11 cellular contexts compared by ENCODE assay signal in the genomic region with DNA sequence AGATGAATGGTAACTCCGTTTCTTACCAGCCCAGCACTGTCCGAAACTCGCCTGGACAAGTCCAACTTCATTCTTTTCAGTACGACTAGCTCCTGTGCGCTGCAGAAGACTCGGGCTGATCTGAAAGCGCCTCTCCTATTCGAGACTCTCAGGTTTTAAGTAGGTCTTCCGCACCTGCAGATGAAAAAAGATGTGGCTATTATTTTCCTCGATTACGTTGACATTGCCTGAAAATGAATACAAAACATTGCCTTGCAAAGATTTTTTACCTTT.
A peak's percentile ranks its signal among the peaks of the same experiment; 100 is the strongest.
DNase-seq lines count a peak whose midpoint lies in the region; ATAC-seq and TF ChIP-seq lines count a peak whose summit lies in the region.
"Had no signal": no experiment of that assay in that cellular context is flagged by ENCODE, and none has a peak within 500 bp of the region (broad histone marks: within the 10 kb centered on the region; RNA-seq: fewer than 3 reads in every experiment).

No MANE protein-coding gene starts in this region.

- no peak for DNase-seq in activated CD4-positive, alpha-beta T cell treated with anti-CD3 and anti-CD28 coated beads, Interleukin-2, amount 10 ng/mL, durations not matched to agents 7 days and 5 days
- DNase-seq in activated CD4-positive, alpha-beta T cell treated with anti-CD3 and anti-CD28 coated beads, Interleukin-2, amount 50 U/mL, for 4 hours, result no peak
- DNase-seq in WTC11 (ENCODE audit: low spot score) (no peak), activated gamma-delta T cell (lab: John Stamatoyannopoulos, UW) (no peak), mucosa of gallbladder (ENCODE audit: low spot score) (no peak)
- DNase-seq in stimulated activated naive CD8-positive, alpha-beta T cell treated with anti-CD3 and anti-CD28 coated beads, Interleukin-15, amount 100 ng/mL, for 72 hours, result no peak
- DNase-seq: NCI-H1048, SIG-M5 had no signal

- H3K27ac Mint-ChIP-seq in activated CD4-positive, alpha-beta T cell treated with anti-CD3 and anti-CD28 coated beads, Interleukin-2, amount 10 ng/mL, durations not matched to agents 7 days and 5 days, result no peak overlapping the region
- no peak overlapping the region for H3K27ac Mint-ChIP-seq in WTC11
- H3K27ac Mint-ChIP-seq in stimulated activated naive CD8-positive, alpha-beta T cell treated with anti-CD3 and anti-CD28 coated beads, Interleukin-15, amount 100 ng/mL, for 72 hours, result peak overlapping the region in 1 of 2 donors; percentile 50

- no peaks in the 10 kb centered on the region for H3K9me3 Mint-ChIP-seq in activated CD4-positive, alpha-beta T cell treated with anti-CD3 and anti-CD28 coated beads, Interleukin-2, amount 10 ng/mL, durations not matched to agents 7 days and 5 days
- no peaks in the 10 kb centered on the region for H3K9me3 Mint-ChIP-seq in WTC11
- no peaks in the 10 kb centered on the region for H3K9me3 Mint-ChIP-seq in stimulated activated naive CD8-positive, alpha-beta T cell treated with anti-CD3 and anti-CD28 coated beads, Interleukin-15, amount 100 ng/mL, for 72 hours

- peaks cover 8% of the 10 kb centered on the region for H3K4me1 ChIP-seq in iPS-15b (ENCODE audit: control insufficient read depth, insufficient read depth, low read length)

- peaks cover 36% of the 10 kb centered on the region for H3K4me1 Mint-ChIP-seq in activated CD4-positive, alpha-beta T cell treated with anti-CD3 and anti-CD28 coated beads, Interleukin-2, amount 10 ng/mL, durations not matched to agents 7 days and 5 days
- peaks cover 30% of the 10 kb centered on the region for H3K4me1 Mint-ChIP-seq in WTC11
- peaks cover 19% of the 10 kb centered on the region for H3K4me1 Mint-ChIP-seq in stimulated activated naive CD8-positive, alpha-beta T cell treated with anti-CD3 and anti-CD28 coated beads, Interleukin-15, amount 100 ng/mL, for 72 hours

- peaks cover 30% of the 10 kb centered on the region for H3K27me3 ChIP-seq in iPS-15b (ENCODE audit: control insufficient read depth, insufficient read depth, low read length)

- no peaks in the 10 kb centered on the region for H3K9me3 ChIP-seq in iPS-15b (ENCODE audit: control insufficient read depth, insufficient read depth, low read length)

- H3K4me3 ChIP-seq in iPS-15b (ENCODE audit: low read depth, low read length), result peak overlapping the region; percentile 39

- peaks cover 16% of the 10 kb centered on the region for H3K27me3 Mint-ChIP-seq in activated CD4-positive, alpha-beta T cell treated with anti-CD3 and anti-CD28 coated beads, Interleukin-2, amount 10 ng/mL, durations not matched to agents 7 days and 5 days
- H3K27me3 Mint-ChIP-seq in WTC11 (ENCODE audit: low read depth), result peaks cover 27% of the 10 kb centered on the region
- H3K27me3 Mint-ChIP-seq in stimulated activated naive CD8-positive, alpha-beta T cell treated with anti-CD3 and anti-CD28 coated beads, Interleukin-15, amount 100 ng/mL, for 72 hours, result peaks cover 54% of the 10 kb centered on the region

- no peak for TF ChIP-seq CTCF in WTC11 (IDR thresholded peaks at IDR 0.05)

- no peaks in the 10 kb centered on the region for H3K36me3 Mint-ChIP-seq in activated CD4-positive, alpha-beta T cell treated with anti-CD3 and anti-CD28 coated beads, Interleukin-2, amount 10 ng/mL, durations not matched to agents 7 days and 5 days (ENCODE audit: low read depth)
- no peaks in the 10 kb centered on the region for H3K36me3 Mint-ChIP-seq in WTC11

- ATAC-seq in WTC11, result no peak; the same call in 1 of the 2 replicates
- no peak for ATAC-seq in stimulated activated naive CD8-positive, alpha-beta T cell treated with anti-CD3 and anti-CD28 coated beads, Interleukin-15, amount 100 ng/mL, for 72 hours
- ATAC-seq in GM21576 (IDR thresholded peaks at IDR 0.05; ENCODE audit: unreplicated experiment), result no peak
- ATAC-seq: right cardiac atrium had no signal

- peak overlapping the region; percentile 55 for H3K4me3 Mint-ChIP-seq in activated CD4-positive, alpha-beta T cell treated with anti-CD3 and anti-CD28 coated beads, Interleukin-2, amount 10 ng/mL, durations not matched to agents 7 days and 5 days
- peak overlapping the region; percentile 64 for H3K4me3 Mint-ChIP-seq in WTC11
- peak overlapping the region; percentile 59 to 60 for H3K4me3 Mint-ChIP-seq in stimulated activated naive CD8-positive, alpha-beta T cell treated with anti-CD3 and anti-CD28 coated beads, Interleukin-15, amount 100 ng/mL, for 72 hours

- H3K9ac ChIP-seq in iPS-15b (ENCODE audit: low read depth, low read length), result no peak overlapping the region

- POLR2A ChIA-PET in activated CD4-positive, alpha-beta T cell treated with anti-CD3 and anti-CD28 coated beads, Interleukin-2, amount 10 ng/mL, durations not matched to agents 7 days and 5 days (lab: Charles Lee), result no interaction called here
- POLR2A ChIA-PET in WTC11 (lab: Charles Lee), result no interaction called here

- CTCF ChIA-PET in activated CD4-positive, alpha-beta T cell treated with anti-CD3 and anti-CD28 coated beads, Interleukin-2, amount 10 ng/mL, durations not matched to agents 7 days and 5 days (lab: Charles Lee), result interaction anchor here (0.5 to 1.7 kb wide), 3 partner anchors 9 to 111 kb away, joined by 3 to 4 read pairs (median 3); no protein-coding TSS in a partner anchor
- CTCF ChIA-PET in WTC11 (lab: Charles Lee), result interaction anchor here (1.0 to 1.2 kb wide), 3 partner anchors 92 to 111 kb away, joined by 3 read pairs; no protein-coding TSS in a partner anchor

- H3K36me3 ChIP-seq in iPS-15b (ENCODE audit: control insufficient read depth, insufficient read depth, low read length), result no peaks in the 10 kb centered on the region

TF ChIP-seq in WTC11, 78 proteins besides CTCF, POLR2A, EP300 and RAD21 (continues in another document):
- TF ChIP-seq FOXJ3 (CRISPR knock-in tag; IDR thresholded peaks at IDR 0.05; ENCODE audit: borderline replicate concordance) (no peak), NFYB (CRISPR knock-in tag; conservative IDR thresholded peaks at IDR 0.05; ENCODE audit: low read depth) (no peak), TEAD1 (CRISPR knock-in tag; IDR thresholded peaks at IDR 0.05) (no peak), USF2 (CRISPR knock-in tag; IDR thresholded peaks at IDR 0.05) (no peak), TCF7 (CRISPR knock-in tag; IDR thresholded peaks at IDR 0.05; ENCODE audit: low read depth) (no peak), ZNF671 (CRISPR knock-in tag; IDR thresholded peaks at IDR 0.05) (no peak), SMAD4 (CRISPR knock-in tag; IDR thresholded peaks at IDR 0.05) (no peak)
- TF ChIP-seq, protein P1, sequence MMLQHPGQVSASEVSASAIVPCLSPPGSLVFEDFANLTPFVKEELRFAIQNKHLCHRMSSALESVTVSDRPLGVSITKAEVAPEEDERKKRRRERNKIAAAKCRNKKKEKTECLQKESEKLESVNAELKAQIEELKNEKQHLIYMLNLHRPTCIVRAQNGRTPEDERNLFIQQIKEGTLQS (CRISPR knock-in tag; conservative IDR thresholded peaks at IDR 0.05), result no peak
- TF ChIP-seq, protein P2, sequence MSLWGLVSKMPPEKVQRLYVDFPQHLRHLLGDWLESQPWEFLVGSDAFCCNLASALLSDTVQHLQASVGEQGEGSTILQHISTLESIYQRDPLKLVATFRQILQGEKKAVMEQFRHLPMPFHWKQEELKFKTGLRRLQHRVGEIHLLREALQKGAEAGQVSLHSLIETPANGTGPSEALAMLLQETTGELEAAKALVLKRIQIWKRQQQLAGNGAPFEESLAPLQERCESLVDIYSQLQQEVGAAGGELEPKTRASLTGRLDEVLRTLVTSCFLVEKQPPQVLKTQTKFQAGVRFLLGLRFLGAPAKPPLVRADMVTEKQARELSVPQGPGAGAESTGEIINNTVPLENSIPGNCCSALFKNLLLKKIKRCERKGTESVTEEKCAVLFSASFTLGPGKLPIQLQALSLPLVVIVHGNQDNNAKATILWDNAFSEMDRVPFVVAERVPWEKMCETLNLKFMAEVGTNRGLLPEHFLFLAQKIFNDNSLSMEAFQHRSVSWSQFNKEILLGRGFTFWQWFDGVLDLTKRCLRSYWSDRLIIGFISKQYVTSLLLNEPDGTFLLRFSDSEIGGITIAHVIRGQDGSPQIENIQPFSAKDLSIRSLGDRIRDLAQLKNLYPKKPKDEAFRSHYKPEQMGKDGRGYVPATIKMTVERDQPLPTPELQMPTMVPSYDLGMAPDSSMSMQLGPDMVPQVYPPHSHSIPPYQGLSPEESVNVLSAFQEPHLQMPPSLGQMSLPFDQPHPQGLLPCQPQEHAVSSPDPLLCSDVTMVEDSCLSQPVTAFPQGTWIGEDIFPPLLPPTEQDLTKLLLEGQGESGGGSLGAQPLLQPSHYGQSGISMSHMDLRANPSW (CRISPR knock-in tag; conservative IDR thresholded peaks at IDR 0.05; ENCODE audit: low read depth), result no peak
- TF ChIP-seq, protein P3, sequence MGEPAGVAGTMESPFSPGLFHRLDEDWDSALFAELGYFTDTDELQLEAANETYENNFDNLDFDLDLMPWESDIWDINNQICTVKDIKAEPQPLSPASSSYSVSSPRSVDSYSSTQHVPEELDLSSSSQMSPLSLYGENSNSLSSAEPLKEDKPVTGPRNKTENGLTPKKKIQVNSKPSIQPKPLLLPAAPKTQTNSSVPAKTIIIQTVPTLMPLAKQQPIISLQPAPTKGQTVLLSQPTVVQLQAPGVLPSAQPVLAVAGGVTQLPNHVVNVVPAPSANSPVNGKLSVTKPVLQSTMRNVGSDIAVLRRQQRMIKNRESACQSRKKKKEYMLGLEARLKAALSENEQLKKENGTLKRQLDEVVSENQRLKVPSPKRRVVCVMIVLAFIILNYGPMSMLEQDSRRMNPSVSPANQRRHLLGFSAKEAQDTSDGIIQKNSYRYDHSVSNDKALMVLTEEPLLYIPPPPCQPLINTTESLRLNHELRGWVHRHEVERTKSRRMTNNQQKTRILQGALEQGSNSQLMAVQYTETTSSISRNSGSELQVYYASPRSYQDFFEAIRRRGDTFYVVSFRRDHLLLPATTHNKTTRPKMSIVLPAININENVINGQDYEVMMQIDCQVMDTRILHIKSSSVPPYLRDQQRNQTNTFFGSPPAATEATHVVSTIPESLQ (CRISPR knock-in tag; IDR thresholded peaks at IDR 0.05), result no peak
